In the genomic region with DNA sequence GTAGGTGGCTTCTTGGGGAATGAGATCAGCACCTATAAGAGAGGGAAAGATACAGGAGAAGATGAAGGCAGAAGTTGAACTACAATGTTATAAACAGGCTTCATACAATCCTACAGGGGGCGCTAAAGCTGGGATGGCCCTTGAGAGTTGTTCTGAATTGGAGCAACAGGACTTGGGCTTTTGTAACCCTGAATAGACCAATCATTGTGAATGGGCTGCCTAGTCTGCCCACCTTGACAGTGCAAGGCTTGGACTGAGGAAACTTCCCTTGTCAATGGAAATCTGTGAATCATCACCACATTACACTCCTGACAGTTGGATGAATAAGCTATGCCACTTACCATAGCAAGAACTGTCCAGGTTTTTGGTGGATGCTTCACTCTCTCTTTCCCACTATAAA, we compare ENCODE assay signal across 13 cellular contexts.
A peak's percentile ranks its signal among the peaks of the same experiment; 100 is the strongest.
DNase-seq lines count a peak whose midpoint lies in the region; ATAC-seq and TF ChIP-seq lines count a peak whose summit lies in the region.
"Had no signal": no experiment of that assay in that cellular context is flagged by ENCODE, and none has a peak within 500 bp of the region (broad histone marks: within the 10 kb centered on the region; RNA-seq: fewer than 3 reads in every experiment).

No MANE protein-coding gene starts in this region.

- intact Hi-C loops in left colon (cut with DNase I, micrococcal nuclease): no loop called here

- DNase-seq in GM10266 (ENCODE audit: extremely low spot score) (no peak), HFFc6 (no peak), kidney tubule cell (ENCODE audit: low spot score) (peak; percentile 47), COLO829 (ENCODE audit: low spot score) (no peak), left colon (no peak)
- no peak for DNase-seq in stimulated activated CD4-positive, alpha-beta T cell treated with anti-CD3 and anti-CD28 coated beads, Interleukin-4, amount 100 ng/mL, for 24 hours
- DNase-seq: activated CD4-positive, alpha-beta T cell treated with anti-CD3 and anti-CD28 coated beads for 48 hours; activated naive CD8-positive, alpha-beta T cell treated with anti-CD3 and anti-CD28 coated beads, Interleukin-2, amount 10 ng/mL, durations not matched to agents 7 days and 5 days; NCI-H1930; substantia nigra had no signal

- no peaks in the 10 kb centered on the region for H3K27me3 Mint-ChIP-seq in HFFc6 (ENCODE audit: insufficient read depth)
- no peaks in the 10 kb centered on the region for H3K27me3 Mint-ChIP-seq in activated T-helper 17 cell treated with anti-CD3 and anti-CD28 coated beads, Interleukin-2, amount 50 U/mL, for 72 hours
- H3K27me3 Mint-ChIP-seq: activated naive CD8-positive, alpha-beta T cell treated with anti-CD3 and anti-CD28 coated beads, Interleukin-2, amount 10 ng/mL, durations not matched to agents 7 days and 5 days had no signal

- TF ChIP-seq CTCF in GM10266 (IDR thresholded peaks at IDR 0.05; ENCODE audit: control insufficient read depth, insufficient read depth, low read depth, missing control alignments) (peak; percentile 14), HFFc6 (IDR thresholded peaks at IDR 0.05) (peak; percentile 63)

- no peak overlapping the region for H3K4me3 Mint-ChIP-seq in HFFc6
- H3K4me3 Mint-ChIP-seq in activated T-helper 17 cell treated with anti-CD3 and anti-CD28 coated beads, Interleukin-2, amount 50 U/mL, for 72 hours: no peak overlapping the region
- H3K4me3 Mint-ChIP-seq: activated naive CD8-positive, alpha-beta T cell treated with anti-CD3 and anti-CD28 coated beads, Interleukin-2, amount 10 ng/mL, durations not matched to agents 7 days and 5 days had no signal

- no peak overlapping the region for H3K27ac Mint-ChIP-seq in HFFc6
- no peak overlapping the region for H3K27ac Mint-ChIP-seq in activated T-helper 17 cell treated with anti-CD3 and anti-CD28 coated beads, Interleukin-2, amount 50 U/mL, for 72 hours
- H3K27ac Mint-ChIP-seq: activated naive CD8-positive, alpha-beta T cell treated with anti-CD3 and anti-CD28 coated beads, Interleukin-2, amount 10 ng/mL, durations not matched to agents 7 days and 5 days had no signal

- H3K36me3 Mint-ChIP-seq in HFFc6 (ENCODE audit: low read depth): no peaks in the 10 kb centered on the region
- no peaks in the 10 kb centered on the region for H3K36me3 Mint-ChIP-seq in activated T-helper 17 cell treated with anti-CD3 and anti-CD28 coated beads, Interleukin-2, amount 50 U/mL, for 72 hours (ENCODE audit: low read depth)
- H3K36me3 Mint-ChIP-seq: activated naive CD8-positive, alpha-beta T cell treated with anti-CD3 and anti-CD28 coated beads, Interleukin-2, amount 10 ng/mL, durations not matched to agents 7 days and 5 days had no signal

- ATAC-seq in activated T-helper 17 cell treated with anti-CD3 and anti-CD28 coated beads, Interleukin-2, amount 50 U/mL, for 72 hours (replicated peaks): peak; percentile 44
- ATAC-seq in HG02852 (IDR thresholded peaks at IDR 0.05; ENCODE audit: unreplicated experiment) (no peak), left colon (no peak)
- ATAC-seq: Right ventricle myocardium inferior had no signal

- peaks cover 24% of the 10 kb centered on the region for H3K4me1 Mint-ChIP-seq in HFFc6 (ENCODE audit: low read depth)
- peaks cover 9% of the 10 kb centered on the region for H3K4me1 Mint-ChIP-seq in activated T-helper 17 cell treated with anti-CD3 and anti-CD28 coated beads, Interleukin-2, amount 50 U/mL, for 72 hours

- no peaks in the 10 kb centered on the region for H3K9me3 Mint-ChIP-seq in HFFc6
- peaks cover 7% of the 10 kb centered on the region for H3K9me3 Mint-ChIP-seq in activated T-helper 17 cell treated with anti-CD3 and anti-CD28 coated beads, Interleukin-2, amount 50 U/mL, for 72 hours
